6 cellular contexts compared by ENCODE assay signal in genomic region chr1:144977856-144978255, GRCh38.
DNase-seq lines count a peak whose midpoint lies in the region; ATAC-seq, FAIRE-seq and TF ChIP-seq lines count a peak whose summit lies in the region.
"Not testable (repeated sequence)": the region's sequence is repeated elsewhere in the genome, so short reads cannot be mapped to it uniquely, and the experiment has no call there.

No MANE protein-coding gene starts in this region.

- not testable (repeated sequence) for TF ChIP-seq POLR2A in HCT116 (IDR thresholded peaks at IDR 0.05; ENCODE audit: borderline replicate concordance, extremely low read depth, insufficient read depth, insufficient read length); endothelial cell of umbilical vein (IDR thresholded peaks at IDR 0.05; ENCODE audit: low read depth, low read length)

- TF ChIP-seq CTCF in HCT116 (IDR thresholded peaks at IDR 0.05 in 2 of 3, conservative IDR thresholded peaks at IDR 0.05 in 1 of 3; ENCODE audit: borderline replicate concordance in 1 of 3, insufficient read depth in 1 of 3, low read depth in 2 of 3, low read length in 2 of 3); PC-3 (conservative IDR thresholded peaks at IDR 0.05; ENCODE audit: low read depth, low read length); endothelial cell of umbilical vein (IDR thresholded peaks at IDR 0.05; ENCODE audit: extremely low read depth in 1 of 2, insufficient read depth in 1 of 2, low read depth in 1 of 2, low read length in 2 of 2); keratinocyte (optimal IDR thresholded peaks at IDR 0.05 in 1 of 3, IDR thresholded peaks at IDR 0.05 in 1 of 3, conservative IDR thresholded peaks at IDR 0.05 in 1 of 3; ENCODE audit: extremely low read depth in 1 of 3, insufficient read depth in 2 of 3, low read length in 3 of 3); omental fat pad (IDR thresholded peaks at IDR 0.05): not testable (repeated sequence)

- H3K27ac ChIP-seq in HCT116 (ENCODE audit: low read depth, low read length); PC-3 (ENCODE audit: low read length); endothelial cell of umbilical vein (ENCODE audit: insufficient read depth, low read depth, low read length); keratinocyte (ENCODE audit: control insufficient read depth, insufficient read depth, low read length): not testable (repeated sequence)

- FAIRE-seq in RCC 7860 (lab: Jason Lieb, UNC) (peak; percentile 93), endothelial cell of umbilical vein (lab: Jason Lieb, UNC) (peak; percentile 74), keratinocyte (lab: Jason Lieb, UNC) (peak; percentile 79)

- RAD21 ChIA-PET in HCT116 (lab: Charles Lee; ENCODE audit: low non-redundant PET in 1 of 2, low total read pairs in 2 of 2, uncharacterized antibody in 2 of 2, unreplicated experiment in 2 of 2), result not testable (repeated sequence)

- not testable (repeated sequence) for H3K9me3 ChIP-seq in HCT116 (ENCODE audit: control insufficient read depth in 1 of 2, insufficient read depth in 1 of 2, low read depth in 1 of 2, low read length in 2 of 2); PC-3 (ENCODE audit: low read length); endothelial cell of umbilical vein (replicated peaks; ENCODE audit: control insufficient read depth, insufficient read depth, low read length); keratinocyte (ENCODE audit: control insufficient read depth, low read depth, low read length)

- dilution Hi-C loops in endothelial cell of umbilical vein (cut with MboI; ENCODE audit: extremely low pct_ligation_motif_present, low sequenced_read_pairs); keratinocyte (cut with MboI; ENCODE audit: extremely low pct_ligation_motif_present, low sequenced_read_pairs): not testable (repeated sequence)

- ATAC-seq in HCT116 (peak; percentile 85), PC-3 (peak; percentile 92), omental fat pad (ENCODE audit: low FRiP score) (peak; percentile 28)

- not testable (repeated sequence) for H3K9ac ChIP-seq in HCT116 (ENCODE audit: low read length); PC-3 (ENCODE audit: low read length); endothelial cell of umbilical vein (replicated peaks; ENCODE audit: extremely low read depth, insufficient read depth, low read length); keratinocyte (ENCODE audit: control insufficient read depth, extremely low read depth, insufficient read depth, low read length)

- H3K4me3 ChIP-seq in HCT116 (replicated peaks in 1 of 2; ENCODE audit: low read depth in 1 of 2, low read length in 2 of 2); PC-3 (ENCODE audit: low read length); endothelial cell of umbilical vein (replicated peaks in 1 of 3; ENCODE audit: insufficient read depth in 1 of 3, low read depth in 1 of 3, low read length in 3 of 3); keratinocyte (ENCODE audit: control insufficient read depth in 2 of 3, extremely low read depth in 1 of 3, insufficient read depth in 2 of 3, low read depth in 1 of 3, low read length in 3 of 3): not testable (repeated sequence)

- CTCF ChIA-PET in HCT116 (lab: Charles Lee); PC-3 (lab: Charles Lee); endothelial cell of umbilical vein (lab: Charles Lee): not testable (repeated sequence)

- intact Hi-C loops in HCT116 (cut with micrococcal nuclease); PC-3 (cut with micrococcal nuclease); endothelial cell of umbilical vein (cut with micrococcal nuclease): not testable (repeated sequence)

- DNase-seq in HCT116 (ENCODE audit: low read depth, low spot score); PC-3; RCC 7860 (ENCODE audit: low spot score); endothelial cell of umbilical vein (ENCODE audit: low read depth, low spot score); keratinocyte (ENCODE audit: low read depth, low spot score); omental fat pad (ENCODE audit: low spot score): not testable (repeated sequence)

- H3K36me3 ChIP-seq in HCT116 (ENCODE audit: control insufficient read depth in 1 of 2, insufficient read depth in 2 of 2, low read length in 2 of 2); PC-3 (ENCODE audit: low read depth, low read length); endothelial cell of umbilical vein (ENCODE audit: control insufficient read depth in 2 of 2, extremely low read depth in 1 of 2, insufficient read depth in 2 of 2, low read length in 2 of 2); keratinocyte (ENCODE audit: control insufficient read depth in 2 of 2, extremely low read depth in 1 of 2, insufficient read depth in 2 of 2, low read length in 2 of 2): not testable (repeated sequence)

- not testable (repeated sequence) for H2AFZ ChIP-seq in HCT116 (ENCODE audit: low read depth, low read length, poor library complexity, severe bottlenecking); PC-3 (ENCODE audit: low read length); endothelial cell of umbilical vein (ENCODE audit: low read depth, low read length); keratinocyte (ENCODE audit: control insufficient read depth, low read length)

- H3K9me1 ChIP-seq in endothelial cell of umbilical vein (replicated peaks; ENCODE audit: control insufficient read depth, extremely low read depth, insufficient read depth, low read length); keratinocyte (ENCODE audit: control insufficient read depth, extremely low read depth, insufficient read depth, low read length): not testable (repeated sequence)

- H3F3A ChIP-seq in PC-3 (ENCODE audit: low read length, unreplicated experiment), result not testable (repeated sequence)

- H3K4me2 ChIP-seq in HCT116 (ENCODE audit: low read length); PC-3 (ENCODE audit: low read length); endothelial cell of umbilical vein (ENCODE audit: insufficient read depth, low read length); keratinocyte (ENCODE audit: control insufficient read depth, extremely low read depth, insufficient read depth, low read depth, low read length): not testable (repeated sequence)

- TF ChIP-seq RAD21 in HCT116 (IDR thresholded peaks at IDR 0.05; ENCODE audit: low read depth), result not testable (repeated sequence)

- H3K79me2 ChIP-seq in HCT116 (ENCODE audit: insufficient read depth, low read length); PC-3 (ENCODE audit: low read length); endothelial cell of umbilical vein (ENCODE audit: control insufficient read depth, insufficient read depth, low read length); keratinocyte (ENCODE audit: control insufficient read depth, insufficient read depth, low read length): not testable (repeated sequence)

- not testable (repeated sequence) for H3K4me1 ChIP-seq in HCT116 (ENCODE audit: control insufficient read depth in 1 of 2, insufficient read depth in 2 of 2, low read length in 2 of 2); PC-3 (ENCODE audit: insufficient read depth, low read length); endothelial cell of umbilical vein (ENCODE audit: control insufficient read depth, extremely low read depth, insufficient read depth, low read length); keratinocyte (ENCODE audit: control insufficient read depth, extremely low read depth, insufficient read depth, low read length)

- POLR2A ChIA-PET in HCT116 (lab: Charles Lee); PC-3 (lab: Charles Lee; ENCODE audit: unreplicated experiment); endothelial cell of umbilical vein (lab: Charles Lee): not testable (repeated sequence)

- not testable (repeated sequence) for H4K20me1 ChIP-seq in HCT116 (ENCODE audit: insufficient read depth); PC-3 (ENCODE audit: low read length); endothelial cell of umbilical vein (replicated peaks; ENCODE audit: control insufficient read depth, extremely low read depth, insufficient read depth, low read length); keratinocyte (ENCODE audit: control insufficient read depth, extremely low read depth, insufficient read depth, low read length)

- H3K27me3 ChIP-seq in HCT116 (ENCODE audit: insufficient read depth, low read length); PC-3 (ENCODE audit: low read length); endothelial cell of umbilical vein (ENCODE audit: control insufficient read depth in 2 of 2, insufficient read depth in 2 of 2, low read length in 2 of 2); keratinocyte (ENCODE audit: control insufficient read depth, extremely low read depth, insufficient read depth, low read length): not testable (repeated sequence)

- BruUV-seq in HCT116 (replicated peaks; lab: Mats Ljungman, UMichigan); PC-3 (replicated peaks; lab: Mats Ljungman, UMichigan); endothelial cell of umbilical vein (replicated peaks; lab: Mats Ljungman, UMichigan): not testable (repeated sequence)

- H3K9me2 ChIP-seq in HCT116 (ENCODE audit: insufficient read depth); PC-3 (replicated peaks; ENCODE audit: low read length): not testable (repeated sequence)

Comparison
In these comparisons a context has a peak if more than half of its experiments do, and no peak if none do; other contexts are left out.
1. ATAC-seq: peak in every context shown above with its lines; median percentile 92 in PC-3; 85 in HCT116; 28 in omental fat pad.